In the genomic region with DNA sequence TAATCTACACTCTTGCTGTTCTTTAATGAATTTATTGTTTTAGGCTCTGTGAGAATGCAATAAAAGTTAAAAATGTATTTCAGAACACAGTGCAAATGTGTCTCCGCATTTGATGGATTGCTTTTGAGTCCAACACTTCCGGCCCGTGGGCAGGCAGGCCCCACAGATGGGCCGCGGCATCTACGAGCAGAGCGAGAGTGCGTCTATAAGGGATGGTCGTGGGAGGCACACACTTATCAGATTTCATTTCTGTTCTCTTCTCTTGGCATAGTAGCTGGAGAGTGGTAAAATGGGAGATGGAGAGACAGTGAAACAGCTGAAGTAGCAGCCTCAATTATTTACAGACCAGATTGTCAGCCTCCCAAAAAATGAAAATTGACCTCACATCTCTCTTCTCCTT, we compare ENCODE assay signal across 21 cellular contexts.
"Had no signal": no experiment of that assay in that cellular context is flagged by ENCODE, and none has a peak within 500 bp of the region (broad histone marks: within the 10 kb centered on the region; RNA-seq: fewer than 3 reads in every experiment).

No MANE protein-coding gene starts in this region.

- H2AFZ ChIP-seq: neural progenitor cell had no signal

- H3K36me3 ChIP-seq: left lung, neural progenitor cell, thyroid gland had no signal

- H3K4me3 ChIP-seq: left lung, lung, neural progenitor cell, thyroid gland had no signal

- H3K27me3 ChIP-seq: left lung, neural progenitor cell, thyroid gland had no signal

- H3K9me3 ChIP-seq: left lung, thyroid gland had no signal

- H3K27ac ChIP-seq: epithelial cell of prostate, left lung, neural progenitor cell, WERI-Rb-1 had no signal

- ATAC-seq: activated CD8-positive, alpha-beta memory T cell treated with anti-CD3 and anti-CD28 coated beads, Interleukin-2, amount 10 ng/mL, durations not matched to agents 7 days and 5 days; activated CD8-positive, alpha-beta T cell treated with anti-CD3 and anti-CD28 coated beads for 36 hours; left lung; stimulated activated naive CD8-positive, alpha-beta T cell treated with anti-CD3 and anti-CD28 coated beads, Interleukin-15, Interleukin-2, amounts not matched to agents 100 U/mL and 50 U/mL, for 24 hours; T-helper 17 cell had no signal

- DNase-seq: activated CD4-positive, alpha-beta T cell treated with anti-CD3 and anti-CD28 coated beads, Interleukin-2, amount 10 ng/mL, durations not matched to agents 7 days and 5 days; activated CD4-positive, CD25-positive, alpha-beta regulatory T cell treated with anti-CD3 and anti-CD28 coated beads, Interleukin-2, amount 50 U/mL, for 72 hours; activated CD8-positive, alpha-beta memory T cell treated with anti-CD3 and anti-CD28 coated beads, Interleukin-2, amount 10 ng/mL, durations not matched to agents 7 days and 5 days; activated CD8-positive, alpha-beta T cell treated with anti-CD3 and anti-CD28 coated beads for 36 hours; activated effector memory CD4-positive, alpha-beta T cell treated with anti-CD3 and anti-CD28 coated beads, Interleukin-2, amount 50 U/mL, for 16 hours; activated naive CD4-positive, alpha-beta T cell treated with anti-CD3 and anti-CD28 coated beads, Interleukin-2, amount 10 ng/mL, durations not matched to agents 7 days and 5 days; activated T-cell treated with anti-CD3 and anti-CD28 coated beads for 4 hours; cerebellar nuclear complex; cortex of kidney; kidney; left lung; retina; stimulated activated CD4-positive, alpha-beta T cell treated with anti-CD3 and anti-CD28 coated beads, Interleukin-4, amount 100 ng/mL, for 4 hours; stimulated activated naive CD8-positive, alpha-beta T cell treated with anti-CD3 and anti-CD28 coated beads, Interleukin-15, Interleukin-2, amounts not matched to agents 100 U/mL and 50 U/mL, for 24 hours; SW 1271; T-helper 17 cell; WERI-Rb-1 had no signal

- H3K9ac ChIP-seq: neural progenitor cell had no signal

- FAIRE-seq: kidney had no signal

- H3K4me2 ChIP-seq: neural progenitor cell had no signal
